ENCODE assay signal across 18 cellular contexts in genomic region chr13:32309312-32309711, GRCh38. TPM values are rescaled to one million over a fixed set of nuclear protein-coding genes. Genes with fewer than 3 reads are reported as not detected.
A peak's percentile ranks its signal among the peaks of the same experiment; 100 is the strongest.
DNase-seq lines count a peak whose midpoint lies in the region; ATAC-seq and TF ChIP-seq lines count a peak whose summit lies in the region.
"Had no signal": no experiment of that assay in that cellular context is flagged by ENCODE, and none has a peak within 500 bp of the region (broad histone marks: within the 10 kb centered on the region; RNA-seq: fewer than 3 reads in every experiment).

No MANE protein-coding gene starts in this region.

- no peaks in the 10 kb centered on the region for H3K9me3 ChIP-seq in SK-N-SH
- H3K9me3 ChIP-seq in fibroblast of lung (ENCODE audit: control insufficient read depth, insufficient read depth, low read depth, low read length): no peaks in the 10 kb centered on the region
- no peaks in the 10 kb centered on the region for H3K9me3 ChIP-seq in smooth muscle cell (replicated peaks; ENCODE audit: low read depth)
- H3K9me3 ChIP-seq in A673 (ENCODE audit: low read depth, low read length, poor library complexity, severe bottlenecking): no peaks in the 10 kb centered on the region
- H3K9me3 ChIP-seq: gastrocnemius medialis, SJCRH30, testis had no signal

- H3F3A ChIP-seq in SK-N-SH (replicated peaks; ENCODE audit: insufficient read depth) (no peaks in the 10 kb centered on the region), smooth muscle cell (ENCODE audit: low read depth) (no peaks in the 10 kb centered on the region)

- H3K9ac ChIP-seq in SK-N-SH (no peak overlapping the region), fibroblast of lung (ENCODE audit: insufficient read depth, low read length) (no peak overlapping the region), smooth muscle cell (ENCODE audit: low read depth) (no peak overlapping the region)

- DNase-seq in SK-N-SH: no peak
- peak; percentile 54 for DNase-seq in NOMO-1 treated with dmso at 0.1 percent for 144 hours (lab: John Stamatoyannopoulos, UW; ENCODE audit: unreplicated experiment)
- peak in 1 of 2 donors; percentile 2 for DNase-seq in fibroblast of lung (ENCODE audit: low read depth in 2 of 2)
- no peak for DNase-seq in smooth muscle cell (lab: John Stamatoyannopoulos, UW; ENCODE audit: unreplicated experiment)
- DNase-seq in A673 (ENCODE audit: low spot score): no peak
- no peak for DNase-seq in DMS114 treated with DMSO at 0.1 percent for 48 hours (lab: John Stamatoyannopoulos, UW; ENCODE audit: unreplicated experiment)
- DNase-seq: 8988T; activated B cell treated with CpG ODN at 0.5 μM for 24 hours; activated T-cell treated with anti-CD3 and anti-CD28 coated beads, Interleukin-2, amount 50 U/mL, for 24 hours; aorta; gastrocnemius medialis; NCI-H1417 treated with DMSO at 0.1 percent for 48 hours; nephron progenitor cell; testis had no signal

- H3K27ac ChIP-seq in SK-N-SH (ENCODE audit: low read depth in 2 of 2, low read length in 1 of 2): no peak overlapping the region
- H3K27ac ChIP-seq in fibroblast of lung (ENCODE audit: insufficient read depth, low read length): no peak overlapping the region
- H3K27ac ChIP-seq in smooth muscle cell (ENCODE audit: low read depth): no peak overlapping the region
- H3K27ac ChIP-seq in A673 (ENCODE audit: low read depth, low read length, poor library complexity, severe bottlenecking): no peak overlapping the region
- H3K27ac ChIP-seq: gastrocnemius medialis, SJCRH30 had no signal

- no peak for TF ChIP-seq RAD21 in SK-N-SH (IDR thresholded peaks at IDR 0.05; ENCODE audit: low read length)

- H4K20me1 ChIP-seq in SK-N-SH (ENCODE audit: insufficient read depth): no peaks in the 10 kb centered on the region
- no peaks in the 10 kb centered on the region for H4K20me1 ChIP-seq in fibroblast of lung (ENCODE audit: control insufficient read depth, extremely low read depth, insufficient read depth, low read length)
- no peaks in the 10 kb centered on the region for H4K20me1 ChIP-seq in smooth muscle cell (ENCODE audit: low read depth)

- POLR2A ChIA-PET in SK-N-SH (lab: Yijun Ruan, JAX) (no interaction called here), A673 (lab: Charles Lee; ENCODE audit: low non-redundant PET) (no interaction called here)

- BruUV-seq in A673 (replicated peaks; lab: Mats Ljungman, UMichigan): no TSS peak

- H3K9me2 ChIP-seq in SK-N-SH: no peaks in the 10 kb centered on the region

- H3K79me2 ChIP-seq in SK-N-SH (ENCODE audit: insufficient read depth) (no peaks in the 10 kb centered on the region), fibroblast of lung (ENCODE audit: control insufficient read depth, insufficient read depth, low read length) (no peaks in the 10 kb centered on the region), smooth muscle cell (ENCODE audit: low read depth) (no peaks in the 10 kb centered on the region)

- TF ChIP-seq CTCF in SK-N-SH (IDR thresholded peaks at IDR 0.05) (no peak), fibroblast of lung (conservative IDR thresholded peaks at IDR 0.05 in 1 of 2, IDR thresholded peaks at IDR 0.05 in 1 of 2; ENCODE audit: low read depth in 1 of 2, low read length in 2 of 2) (no peak), smooth muscle cell (IDR thresholded peaks at IDR 0.05; ENCODE audit: borderline replicate concordance, insufficient read depth, poor library complexity, severe bottlenecking) (no peak), A673 (conservative IDR thresholded peaks at IDR 0.05; ENCODE audit: low read depth, low read length) (no peak)

- H3K4me3 ChIP-seq in SK-N-SH (ENCODE audit: low read depth in 2 of 2, low read length in 1 of 2) (no peak overlapping the region), fibroblast of lung (replicated peaks in 1 of 4; ENCODE audit: control extremely low read depth in 1 of 4, insufficient read depth in 1 of 4, low read depth in 3 of 4, low read length in 4 of 4) (no peak overlapping the region), smooth muscle cell (no peak overlapping the region), A673 (ENCODE audit: low read depth, low read length, poor library complexity, severe bottlenecking) (no peak overlapping the region)
- H3K4me3 ChIP-seq: testis had no signal

- H2AFZ ChIP-seq in SK-N-SH (ENCODE audit: low read depth): peak overlapping the region; percentile 70
- peak overlapping the region; percentile 82 for H2AFZ ChIP-seq in fibroblast of lung (ENCODE audit: low read length)
- peak overlapping the region; percentile 15 for H2AFZ ChIP-seq in smooth muscle cell (ENCODE audit: low read depth)

- intact Hi-C loops in A673 (cut with micrococcal nuclease; ENCODE audit: unreplicated experiment): no loop called here

- H3K27me3 ChIP-seq in SK-N-SH (ENCODE audit: insufficient read depth) (no peaks in the 10 kb centered on the region), fibroblast of lung (ENCODE audit: control insufficient read depth, insufficient read depth, low read length) (no peaks in the 10 kb centered on the region), smooth muscle cell (ENCODE audit: low read depth) (no peaks in the 10 kb centered on the region), A673 (replicated peaks; ENCODE audit: insufficient read depth, low read depth, low read length, poor library complexity) (no peaks in the 10 kb centered on the region)
- H3K27me3 ChIP-seq: gastrocnemius medialis, SJCRH30, testis had no signal

- ATAC-seq in SK-N-SH treated with all-trans-retinoic acid at 6 μM for 48 hours (no peak), HG02759 (IDR thresholded peaks at IDR 0.05; ENCODE audit: unreplicated experiment) (no peak)

- no peak overlapping the region for H3K4me2 ChIP-seq in SK-N-SH
- no peak overlapping the region for H3K4me2 ChIP-seq in fibroblast of lung (ENCODE audit: extremely low read depth, insufficient read depth, low read length)
- H3K4me2 ChIP-seq in smooth muscle cell: no peak overlapping the region

- H3K4me1 ChIP-seq in SK-N-SH (ENCODE audit: control insufficient read depth in 1 of 2, insufficient read depth in 2 of 2, low read depth in 1 of 2, low read length in 1 of 2) (no peaks in the 10 kb centered on the region; a peak in 1 of 4 replicates), fibroblast of lung (ENCODE audit: control insufficient read depth, extremely low read depth, insufficient read depth, low read length) (no peaks in the 10 kb centered on the region), smooth muscle cell (ENCODE audit: low read depth) (no peaks in the 10 kb centered on the region), A673 (ENCODE audit: insufficient read depth, low read length, poor library complexity, severe bottlenecking) (no peaks in the 10 kb centered on the region)
- H3K4me1 ChIP-seq: gastrocnemius medialis had no signal

- no peak for TF ChIP-seq EP300 in SK-N-SH (IDR thresholded peaks at IDR 0.05; ENCODE audit: borderline replicate concordance in 1 of 2, low read depth in 1 of 2, low read length in 1 of 2)

- CTCF ChIA-PET in SK-N-SH (lab: Yijun Ruan, JAX): interaction anchor here (0.8 to 1.2 kb wide), 5 partner anchors 20 to 400 kb away, joined by 3 to 4 read pairs (median 4); no protein-coding TSS in a partner anchor
- CTCF ChIA-PET in A673 (lab: Charles Lee): interaction anchor here (0.6 to 1.2 kb wide), 3 partner anchors 64 to 383 kb away, joined by 3 to 6 read pairs (median 3); no protein-coding TSS in a partner anchor

- no peaks in the 10 kb centered on the region for H3K36me3 ChIP-seq in SK-N-SH (replicated peaks in 1 of 2; ENCODE audit: control insufficient read depth in 1 of 2, insufficient read depth in 2 of 2, low read length in 1 of 2)
- no peaks in the 10 kb centered on the region for H3K36me3 ChIP-seq in fibroblast of lung (ENCODE audit: control insufficient read depth, insufficient read depth, low read length)
- H3K36me3 ChIP-seq in smooth muscle cell (ENCODE audit: low read depth): no peaks in the 10 kb centered on the region
- no peaks in the 10 kb centered on the region for H3K36me3 ChIP-seq in A673 (ENCODE audit: insufficient read depth, low read length, poor library complexity, severe bottlenecking)
- H3K36me3 ChIP-seq: gastrocnemius medialis, SJCRH30 had no signal

- WGBS in SK-N-SH (ENCODE audit: low lambda C conversion rate): 87% methylated on average over 3 of the region's 3 CpGs
- WGBS in smooth muscle cell (ENCODE audit: low lambda C conversion rate): 81% methylated on average over 3 of the region's 3 CpGs

TF ChIP-seq in SK-N-SH, 30 proteins besides CTCF, POLR2A, EP300 and RAD21 (continues in another document):
- TF ChIP-seq FOXJ3 (CRISPR knock-in tag; IDR thresholded peaks at IDR 0.05): no peak
- no peak for TF ChIP-seq EZH2phosphoT487 (IDR thresholded peaks at IDR 0.05; ENCODE audit: borderline replicate concordance, low read depth)

TF ChIP-seq in SK-N-SH treated with all-trans-retinoic acid at 6 μM for 48 hours, 23 proteins besides CTCF, POLR2A, EP300 and RAD21 (continues in another document):
- TF ChIP-seq ZFP3 (CRISPR knock-in tag; IDR thresholded peaks at IDR 0.05): no peak
- no peak for TF ChIP-seq ARNTL (CRISPR knock-in tag; IDR thresholded peaks at IDR 0.05; ENCODE audit: borderline replicate concordance, low read depth)
- no peak for TF ChIP-seq TCF4 (CRISPR knock-in tag; IDR thresholded peaks at IDR 0.05; ENCODE audit: borderline replicate concordance)
- TF ChIP-seq ZNF70 (CRISPR knock-in tag; IDR thresholded peaks at IDR 0.05): no peak
- TF ChIP-seq ZNF8 (CRISPR knock-in tag; IDR thresholded peaks at IDR 0.05): no peak
- no peak for TF ChIP-seq ZC3H10 (CRISPR knock-in tag; IDR thresholded peaks at IDR 0.05)
- no peak for TF ChIP-seq ESRRG (CRISPR knock-in tag; IDR thresholded peaks at IDR 0.05)

RNA-seq across cellular contexts. Expression of gene ZAR1L, which starts 5.9 kb away (rescaled TPM):
- polyA plus RNA-seq in SK-N-SH (2012; rRNA removed) (0.07 TPM in 1 of 2 replicates, not detected in the other), fibroblast of lung (not detected in 2 replicates), smooth muscle cell (0.26 TPM in 1 of 2 replicates, not detected in the other)
- polyA plus RNA-seq in SK-N-SH (2012; cell fraction: cytosol; rRNA removed): not detected in 2 replicates
- polyA plus RNA-seq in SK-N-SH (2012; cell fraction: nucleus; rRNA removed): 0.14 and 0.21 TPM in 2 replicates
- total RNA-seq in fibroblast of lung (not detected in 2 replicates), smooth muscle cell (not detected in 2 replicates), A673 (2021) (not detected in 2 replicates)
- polyA plus RNA-seq in fibroblast of lung (2012): not detected in 2 replicates
- not detected in 2 replicates for polyA minus RNA-seq in fibroblast of lung (ENCODE audit: low replicate concordance)
- total RNA-seq: activated B cell treated with CpG ODN at 0.5 μM for 24 hours, aorta, gastrocnemius medialis, SJCRH30 had no signal
- polyA plus RNA-seq: aorta, small intestine had no signal

RNA-seq across cellular contexts. Expression of gene BRCA2, which starts 6.0 kb away (rescaled TPM):
- 0.81 and 1.6 TPM in 2 replicates for polyA plus RNA-seq in SK-N-SH (2012; rRNA removed)
- 0.85 and 1.1 TPM in 2 replicates for polyA plus RNA-seq in SK-N-SH (2012; cell fraction: cytosol; rRNA removed)
- 2.9 and 4.9 TPM in 2 replicates for polyA plus RNA-seq in SK-N-SH (2012; cell fraction: nucleus; rRNA removed)
- total RNA-seq in fibroblast of lung: 2.1 and 4.5 TPM in 2 replicates
- 2.0 and 3.2 TPM in 2 replicates for polyA plus RNA-seq in fibroblast of lung
- polyA plus RNA-seq in fibroblast of lung (2012): 1.2 and 3.3 TPM in 2 replicates
- polyA minus RNA-seq in fibroblast of lung (ENCODE audit: low replicate concordance): 0.43 and 1.5 TPM in 2 replicates
- total RNA-seq in smooth muscle cell: 4.3 and 4.4 TPM in 2 replicates
- polyA plus RNA-seq in smooth muscle cell: 1.7 and 3.2 TPM in 2 replicates
- total RNA-seq in A673 (2021): 35.9 and 47.2 TPM in 2 replicates

Comparison
In these comparisons a context has a peak if more than half of its experiments do, and no peak if none do; other contexts are left out.
1. H2AFZ ChIP-seq: peak in every context shown above with its lines; median percentile 82 in fibroblast of lung; 70 in SK-N-SH; 15 in smooth muscle cell.